Comparison of ENCODE assay signal across 12 cellular contexts in genomic region chr19:1325568-1326294, GRCh38. TPM values are rescaled to one million over a fixed set of nuclear protein-coding genes. Genes with fewer than 3 reads are reported as not detected.
DNase-seq lines count a peak whose midpoint lies in the region; ATAC-seq and TF ChIP-seq lines count a peak whose summit lies in the region.
"Had no signal": no experiment of that assay in that cellular context is flagged by ENCODE, and none has a peak within 500 bp of the region (broad histone marks: within the 10 kb centered on the region; RNA-seq: fewer than 3 reads in every experiment).

No MANE protein-coding gene starts in this region.

- no peak overlapping the region for H3K18ac ChIP-seq in mesenchymal stem cell (ENCODE audit: low read depth in 1 of 2, low read length in 2 of 2)

- H3K14ac ChIP-seq in mesenchymal stem cell (ENCODE audit: low read length in 2 of 2): no peak overlapping the region

- TF ChIP-seq CTCF in choroid plexus epithelial cell (conservative IDR thresholded peaks at IDR 0.05; ENCODE audit: low read depth, low read length): no peak
- TF ChIP-seq CTCF in vagina (IDR thresholded peaks at IDR 0.05): no peak
- TF ChIP-seq CTCF in type B pancreatic cell (conservative IDR thresholded peaks at IDR 0.05): no peak

- peaks cover 0 to 27% of the 10 kb centered on the region in 2 experiments for H3K27me3 ChIP-seq in mesenchymal stem cell (ENCODE audit: control insufficient read depth in 1 of 2, insufficient read depth in 1 of 2, low read length in 2 of 2)
- H3K27me3 ChIP-seq in vagina: peaks cover 6% of the 10 kb centered on the region

- peak overlapping the region; percentile 16 for H2BK15ac ChIP-seq in mesenchymal stem cell (ENCODE audit: low read depth, poor library complexity, severe bottlenecking)

- peak overlapping the region; percentile 55 for H4K8ac ChIP-seq in mesenchymal stem cell (ENCODE audit: low read length)

- H3K9me3 Mint-ChIP-seq in stimulated activated naive CD8-positive, alpha-beta T cell treated with anti-CD3 and anti-CD28 coated beads, Interleukin-15, Interleukin-2, amounts not matched to agents 100 ng/mL and 50 ng/mL, for 24 hours: no peaks in the 10 kb centered on the region
- no peaks in the 10 kb centered on the region for H3K9me3 Mint-ChIP-seq in type B pancreatic cell
- H3K9me3 Mint-ChIP-seq: CD4-positive, CD25-positive, alpha-beta regulatory T cell; natural killer cell; T-helper 2 cell treated with Interferon-gamma antibody and Interleukin-4, amounts not matched to agents 5 μg/mL and 100 μg/mL, for 36 hours had no signal

- H3K4ac ChIP-seq in mesenchymal stem cell (ENCODE audit: low read depth in 1 of 2, low read length in 2 of 2): no peak overlapping the region

- no peak overlapping the region for H2BK12ac ChIP-seq in mesenchymal stem cell (ENCODE audit: low read length in 2 of 2)

- H2BK5ac ChIP-seq in mesenchymal stem cell (ENCODE audit: low read depth, low read length, poor library complexity, severe bottlenecking): no peak overlapping the region

- no peak for TF ChIP-seq POLR2A in vagina (IDR thresholded peaks at IDR 0.05)

- no peak overlapping the region for H3K23ac ChIP-seq in mesenchymal stem cell (ENCODE audit: low read length in 2 of 2)

- H3K36me3 ChIP-seq in mesenchymal stem cell (ENCODE audit: control insufficient read depth in 1 of 2, insufficient read depth in 2 of 2, low read depth in 1 of 2, low read length in 2 of 2) (no peaks in the 10 kb centered on the region), vagina (no peaks in the 10 kb centered on the region)

- H3K9me3 ChIP-seq in mesenchymal stem cell (ENCODE audit: control insufficient read depth, low read length) (no peaks in the 10 kb centered on the region), vagina (no peaks in the 10 kb centered on the region)

- H3K4me1 ChIP-seq in mesenchymal stem cell (ENCODE audit: control insufficient read depth, insufficient read depth, low read depth, low read length) (peaks cover 2% of the 10 kb centered on the region), vagina (peaks cover 15% of the 10 kb centered on the region)

- H3K4me2 ChIP-seq in mesenchymal stem cell (ENCODE audit: low read length, poor library complexity, severe bottlenecking): no peak overlapping the region

- intact Hi-C loops in vagina (cut with DNase I): no loop called here
- intact Hi-C loops in posterior vena cava (cut with DNase I): no loop called here

- H3K27ac ChIP-seq in mesenchymal stem cell (ENCODE audit: low read length, poor library complexity, severe bottlenecking) (no peak overlapping the region), vagina (peak overlapping the region; percentile 79)

- peak overlapping the region; percentile 37 for H3K4me3 ChIP-seq in choroid plexus epithelial cell (ENCODE audit: low read depth, low read length)
- peak overlapping the region in 1 of 2 experiments; percentile 67 for H3K4me3 ChIP-seq in mesenchymal stem cell (ENCODE audit: insufficient read depth in 1 of 2, low read depth in 1 of 2, low read length in 2 of 2)
- peak overlapping the region; percentile 40 to 50 for H3K4me3 ChIP-seq in vagina

- H3K4me3 Mint-ChIP-seq in stimulated activated naive CD8-positive, alpha-beta T cell treated with anti-CD3 and anti-CD28 coated beads, Interleukin-15, Interleukin-2, amounts not matched to agents 100 ng/mL and 50 ng/mL, for 24 hours: peak overlapping the region; percentile 23
- no peak overlapping the region for H3K4me3 Mint-ChIP-seq in type B pancreatic cell
- H3K4me3 Mint-ChIP-seq: CD4-positive, CD25-positive, alpha-beta regulatory T cell; T-helper 2 cell treated with Interferon-gamma antibody and Interleukin-4, amounts not matched to agents 5 μg/mL and 100 μg/mL, for 36 hours had no signal

- no peaks in the 10 kb centered on the region for H3K36me3 Mint-ChIP-seq in stimulated activated naive CD8-positive, alpha-beta T cell treated with anti-CD3 and anti-CD28 coated beads, Interleukin-15, Interleukin-2, amounts not matched to agents 100 ng/mL and 50 ng/mL, for 24 hours (ENCODE audit: low read depth)
- H3K36me3 Mint-ChIP-seq in type B pancreatic cell: no peaks in the 10 kb centered on the region
- H3K36me3 Mint-ChIP-seq: CD4-positive, CD25-positive, alpha-beta regulatory T cell; natural killer cell had no signal

- no peak overlapping the region for H2BK120ac ChIP-seq in mesenchymal stem cell (ENCODE audit: low read depth, low read length)

- no peak overlapping the region for H3K27ac Mint-ChIP-seq in stimulated activated naive CD8-positive, alpha-beta T cell treated with anti-CD3 and anti-CD28 coated beads, Interleukin-15, Interleukin-2, amounts not matched to agents 100 ng/mL and 50 ng/mL, for 24 hours
- H3K27ac Mint-ChIP-seq in type B pancreatic cell: no peak overlapping the region
- H3K27ac Mint-ChIP-seq: CD4-positive, CD25-positive, alpha-beta regulatory T cell; T-helper 2 cell treated with Interferon-gamma antibody and Interleukin-4, amounts not matched to agents 5 μg/mL and 100 μg/mL, for 36 hours had no signal

- DNase-seq in stimulated activated naive CD8-positive, alpha-beta T cell treated with anti-CD3 and anti-CD28 coated beads, Interleukin-15, Interleukin-2, amounts not matched to agents 100 U/mL and 50 U/mL, for 24 hours: no peak
- DNase-seq in choroid plexus epithelial cell (ENCODE audit: low read depth): no peak
- no peak for DNase-seq in mesenchymal stem cell
- DNase-seq in vagina (ENCODE audit: extremely low spot score in 2 of 2): no peak
- no peak for DNase-seq in type B pancreatic cell (ENCODE audit: extremely low spot score, unreplicated experiment)
- DNase-seq in posterior vena cava (ENCODE audit: low spot score): no peak
- DNase-seq: CD4-positive, CD25-positive, alpha-beta regulatory T cell; NCI-H187 had no signal

- ATAC-seq in stimulated activated naive CD8-positive, alpha-beta T cell treated with anti-CD3 and anti-CD28 coated beads, Interleukin-15, Interleukin-2, amounts not matched to agents 100 U/mL and 50 U/mL, for 24 hours: no peak
- no peak for ATAC-seq in HG03025 (IDR thresholded peaks at IDR 0.05; ENCODE audit: low FRiP score, unreplicated experiment)

- H3K79me1 ChIP-seq in mesenchymal stem cell (replicated peaks; ENCODE audit: low read length, poor library complexity, severe bottlenecking): no peaks in the 10 kb centered on the region

- peak overlapping the region; percentile 37 for H4K91ac ChIP-seq in mesenchymal stem cell (ENCODE audit: low read length)

- 92% methylated on average over 38 of the region's 38 CpGs for WGBS in mesenchymal stem cell

- no peak overlapping the region for H2AK5ac ChIP-seq in mesenchymal stem cell (ENCODE audit: low read length, severe bottlenecking)

- peaks cover 32% of the 10 kb centered on the region for H3K27me3 Mint-ChIP-seq in stimulated activated naive CD8-positive, alpha-beta T cell treated with anti-CD3 and anti-CD28 coated beads, Interleukin-15, Interleukin-2, amounts not matched to agents 100 ng/mL and 50 ng/mL, for 24 hours
- peaks cover 4% of the 10 kb centered on the region for H3K27me3 Mint-ChIP-seq in type B pancreatic cell

- peak overlapping the region; percentile 70 for H3K9ac ChIP-seq in mesenchymal stem cell (ENCODE audit: low read length)

- peaks cover 12% of the 10 kb centered on the region for H3K4me1 Mint-ChIP-seq in stimulated activated naive CD8-positive, alpha-beta T cell treated with anti-CD3 and anti-CD28 coated beads, Interleukin-15, Interleukin-2, amounts not matched to agents 100 ng/mL and 50 ng/mL, for 24 hours (ENCODE audit: low read depth)
- peaks cover 3% of the 10 kb centered on the region for H3K4me1 Mint-ChIP-seq in type B pancreatic cell (ENCODE audit: unreplicated experiment)
- H3K4me1 Mint-ChIP-seq: natural killer cell had no signal

- H2AFZ ChIP-seq in mesenchymal stem cell (ENCODE audit: low read depth, low read length): no peak overlapping the region

RNA-seq across cellular contexts. Expression of gene EFNA2, which starts 40.1 kb away (rescaled TPM):
- polyA plus RNA-seq in mesenchymal stem cell (2013, experiment 1 of 2): 0.06 TPM
- 0.15 TPM for polyA plus RNA-seq in mesenchymal stem cell (2013, experiment 2 of 2)
- total RNA-seq in vagina (not detected), type B pancreatic cell (ENCODE audit: low replicate concordance) (5.1 and 17.6 TPM in 2 replicates), posterior vena cava (not detected)
- total RNA-seq: CD4-positive, CD25-positive, alpha-beta regulatory T cell; natural killer cell had no signal
- polyA plus RNA-seq: CD4-positive, CD25-positive, alpha-beta regulatory T cell had no signal

RNA-seq across cellular contexts. Expression of gene FAM174C, which starts 50.4 kb away (rescaled TPM):
- 60.2 TPM for polyA plus RNA-seq in mesenchymal stem cell (2013, experiment 1 of 2)
- 59.6 TPM for polyA plus RNA-seq in mesenchymal stem cell (2013, experiment 2 of 2)
- total RNA-seq in vagina (64.8 TPM), type B pancreatic cell (ENCODE audit: low replicate concordance) (30.6 and 36.4 TPM in 2 replicates), posterior vena cava (10 to 100 TPM; 25.2 to 27.2 TPM)

RNA-seq across cellular contexts. Expression of gene CIRBP, which starts 56.6 kb away (rescaled TPM):
- polyA plus RNA-seq in mesenchymal stem cell (2013, experiment 1 of 2): 118 TPM
- 120 TPM for polyA plus RNA-seq in mesenchymal stem cell (2013, experiment 2 of 2)
- 192 TPM for total RNA-seq in vagina
- 316 and 421 TPM in 2 replicates for total RNA-seq in type B pancreatic cell (ENCODE audit: low replicate concordance)
- 100 to 1,000 TPM; 447 to 636 TPM for total RNA-seq in posterior vena cava

RNA-seq across cellular contexts. Expression of gene NDUFS7, which starts 58.0 kb away (rescaled TPM):
- 54.3 TPM for polyA plus RNA-seq in mesenchymal stem cell (2013, experiment 1 of 2)
- polyA plus RNA-seq in mesenchymal stem cell (2013, experiment 2 of 2): 52.4 TPM
- total RNA-seq in vagina: 141 TPM
- total RNA-seq in type B pancreatic cell (ENCODE audit: low replicate concordance): 83.3 and 98.3 TPM in 2 replicates
- total RNA-seq in posterior vena cava: 10 to 100 TPM; 54.4 to 55.1 TPM
